ENCODE assay signal across 18 cellular contexts in genomic region chr5:159252195-159252594, GRCh38. TPM values are rescaled to one million over a fixed set of nuclear protein-coding genes. Genes with fewer than 3 reads are reported as not detected.
DNase-seq lines count a peak whose midpoint lies in the region; ATAC-seq and TF ChIP-seq lines count a peak whose summit lies in the region.
"Had no signal": no experiment of that assay in that cellular context is flagged by ENCODE, and none has a peak within 500 bp of the region (broad histone marks: within the 10 kb centered on the region; RNA-seq: fewer than 3 reads in every experiment).

No MANE protein-coding gene starts in this region.

- H3K9me3 Mint-ChIP-seq in activated CD4-positive, alpha-beta T cell treated with anti-CD3 and anti-CD28 coated beads for 36 hours (ENCODE audit: low read depth): no peaks in the 10 kb centered on the region
- H3K9me3 Mint-ChIP-seq in WTC11: no peaks in the 10 kb centered on the region
- no peaks in the 10 kb centered on the region for H3K9me3 Mint-ChIP-seq in natural killer cell
- H3K9me3 Mint-ChIP-seq: CD8-positive, alpha-beta memory T cell; HFFc6 had no signal

- H3K27ac ChIP-seq in foreskin keratinocyte: no peak overlapping the region
- H3K27ac ChIP-seq: 22Rv1, BLaER1 had no signal

- no peaks in the 10 kb centered on the region for H3K27me3 Mint-ChIP-seq in activated CD4-positive, alpha-beta T cell treated with anti-CD3 and anti-CD28 coated beads for 36 hours
- H3K27me3 Mint-ChIP-seq in WTC11 (ENCODE audit: low read depth): peaks cover 57% of the 10 kb centered on the region
- H3K27me3 Mint-ChIP-seq in natural killer cell (ENCODE audit: low read depth in 2 of 2): peaks cover 48 to 52% of the 10 kb centered on the region in 2 donors

- CTCF ChIA-PET in activated CD4-positive, alpha-beta T cell treated with anti-CD3 and anti-CD28 coated beads for 36 hours (lab: Charles Lee): interaction anchor here (1.1 to 1.3 kb wide), 2 partner anchors 9 to 95 kb away, joined by 3 to 5 read pairs; no protein-coding TSS in a partner anchor
- CTCF ChIA-PET in WTC11 (lab: Charles Lee): no interaction called here

- no peak overlapping the region for H3K4me3 Mint-ChIP-seq in activated CD4-positive, alpha-beta T cell treated with anti-CD3 and anti-CD28 coated beads for 36 hours
- H3K4me3 Mint-ChIP-seq in WTC11 (no peak overlapping the region), natural killer cell (no peak overlapping the region)
- H3K4me3 Mint-ChIP-seq: CD8-positive, alpha-beta memory T cell; HFFc6 had no signal

- peak; percentile 19 for ATAC-seq in activated CD4-positive, alpha-beta T cell treated with anti-CD3 and anti-CD28 coated beads for 36 hours
- ATAC-seq in WTC11 (peak; percentile 72), foreskin keratinocyte (peak; percentile 78), natural killer cell (no peak)
- ATAC-seq: GM12878, HepG2 had no signal

- intact Hi-C loops in activated CD4-positive, alpha-beta T cell treated with anti-CD3 and anti-CD28 coated beads for 36 hours (cut with DNase I, micrococcal nuclease): no loop called here
- intact Hi-C loops in natural killer cell (cut with micrococcal nuclease): no loop called here

- no peaks in the 10 kb centered on the region for H3K36me3 Mint-ChIP-seq in activated CD4-positive, alpha-beta T cell treated with anti-CD3 and anti-CD28 coated beads for 36 hours (ENCODE audit: low read depth)
- no peaks in the 10 kb centered on the region for H3K36me3 Mint-ChIP-seq in WTC11
- H3K36me3 Mint-ChIP-seq in natural killer cell: peaks cover 9% of the 10 kb centered on the region
- H3K36me3 Mint-ChIP-seq: CD8-positive, alpha-beta memory T cell had no signal

- POLR2A ChIA-PET in activated CD4-positive, alpha-beta T cell treated with anti-CD3 and anti-CD28 coated beads for 36 hours (lab: Charles Lee): interaction anchor here (1.0 kb wide), 1 partner anchor 65 kb away, joined by 4 read pairs; no protein-coding TSS in a partner anchor
- POLR2A ChIA-PET in WTC11 (lab: Charles Lee): no interaction called here

- TF ChIP-seq CTCF in WTC11 (IDR thresholded peaks at IDR 0.05) (no peak), foreskin keratinocyte (conservative IDR thresholded peaks at IDR 0.05) (no peak), natural killer cell (IDR thresholded peaks at IDR 0.05) (no peak)

- H3K4me1 Mint-ChIP-seq in activated CD4-positive, alpha-beta T cell treated with anti-CD3 and anti-CD28 coated beads for 36 hours: peaks cover 2% of the 10 kb centered on the region
- H3K4me1 Mint-ChIP-seq in WTC11 (no peaks in the 10 kb centered on the region), natural killer cell (no peaks in the 10 kb centered on the region)
- H3K4me1 Mint-ChIP-seq: CD8-positive, alpha-beta memory T cell had no signal

- H3K27me3 ChIP-seq in foreskin keratinocyte: no peaks in the 10 kb centered on the region
- H3K27me3 ChIP-seq: BLaER1 had no signal

- no peaks in the 10 kb centered on the region for H3K4me1 ChIP-seq in foreskin keratinocyte
- H3K4me1 ChIP-seq: BLaER1, Caco-2, HAP-1 had no signal

- DNase-seq in activated CD4-positive, alpha-beta T cell treated with anti-CD3 and anti-CD28 coated beads for 36 hours: no peak
- DNase-seq in activated CD4-positive, alpha-beta T cell treated with anti-CD3 and anti-CD28 coated beads, Interleukin-2, amount 50 U/mL, for 1 hour: no peak
- DNase-seq in WTC11 (ENCODE audit: low spot score) (no peak), foreskin keratinocyte (peak in 1 of 2 donors; percentile 13), natural killer cell (no peak), H4 (ENCODE audit: low spot score) (no peak)
- DNase-seq in central memory CD4-positive, alpha-beta T cell: no peak
- DNase-seq: AML-193; Caco-2; CD8-positive, alpha-beta memory T cell; GOT3; HFFc6; KBM-7 had no signal

- no peak overlapping the region for H3K27ac Mint-ChIP-seq in activated CD4-positive, alpha-beta T cell treated with anti-CD3 and anti-CD28 coated beads for 36 hours
- H3K27ac Mint-ChIP-seq in WTC11 (no peak overlapping the region), natural killer cell (no peak overlapping the region)
- H3K27ac Mint-ChIP-seq: CD8-positive, alpha-beta memory T cell; HFFc6 had no signal

TF ChIP-seq in WTC11, 78 proteins besides CTCF, POLR2A, EP300 and RAD21:
- no peak for TF ChIP-seq ELF4 (CRISPR knock-in tag; IDR thresholded peaks at IDR 0.05; ENCODE audit: low read depth)
- TF ChIP-seq RELA (CRISPR knock-in tag; IDR thresholded peaks at IDR 0.05; ENCODE audit: borderline replicate concordance): no peak
- TF ChIP-seq HMGXB4 (CRISPR knock-in tag; IDR thresholded peaks at IDR 0.05): no peak
- TF ChIP-seq, protein P1, sequence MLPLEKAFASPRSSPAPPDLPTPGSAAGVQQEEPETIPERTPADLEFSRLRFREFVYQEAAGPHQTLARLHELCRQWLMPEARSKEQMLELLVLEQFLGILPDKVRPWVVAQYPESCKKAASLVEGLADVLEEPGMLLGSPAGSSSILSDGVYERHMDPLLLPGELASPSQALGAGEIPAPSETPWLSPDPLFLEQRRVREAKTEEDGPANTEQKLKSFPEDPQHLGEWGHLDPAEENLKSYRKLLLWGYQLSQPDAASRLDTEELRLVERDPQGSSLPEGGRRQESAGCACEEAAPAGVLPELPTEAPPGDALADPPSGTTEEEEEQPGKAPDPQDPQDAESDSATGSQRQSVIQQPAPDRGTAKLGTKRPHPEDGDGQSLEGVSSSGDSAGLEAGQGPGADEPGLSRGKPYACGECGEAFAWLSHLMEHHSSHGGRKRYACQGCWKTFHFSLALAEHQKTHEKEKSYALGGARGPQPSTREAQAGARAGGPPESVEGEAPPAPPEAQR (CRISPR knock-in tag; IDR thresholded peaks at IDR 0.05): no peak
- TF ChIP-seq IRF2 (CRISPR knock-in tag; IDR thresholded peaks at IDR 0.05; ENCODE audit: borderline replicate concordance, low read depth): no peak
- TF ChIP-seq MYBL2 (CRISPR knock-in tag; IDR thresholded peaks at IDR 0.05): no peak
- no peak for TF ChIP-seq ZNF219 (CRISPR knock-in tag; IDR thresholded peaks at IDR 0.05; ENCODE audit: borderline replicate concordance)
- TF ChIP-seq USF2 (CRISPR knock-in tag; IDR thresholded peaks at IDR 0.05): peak; percentile 47; the same call in 1 of the 2 replicates
TF ChIP-seq in WTC11: peak in this region for 1.

RNA-seq across cellular contexts. Expression of gene UBLCP1, which starts 10.9 kb away (rescaled TPM):
- 10 to 100 TPM; 26.0 to 31.0 TPM for total RNA-seq in activated CD4-positive, alpha-beta T cell treated with anti-CD3 and anti-CD28 coated beads for 36 hours
- total RNA-seq in WTC11 (2021) (31.0 to 32.2 TPM (median 31.0 TPM) in 3 replicates), foreskin keratinocyte (34.0 and 36.7 TPM in 2 replicates), natural killer cell (10 to 100 TPM; 30.0 to 37.9 (median 32.1) TPM)
- 29.0 and 30.5 TPM in 2 replicates for polyA plus RNA-seq in foreskin keratinocyte
- 38.6 and 44.4 TPM in 2 replicates for total RNA-seq in H4 (2014; rRNA removed; shearing (Covaris generic))

RNA-seq across cellular contexts. Expression of gene RNF145, which starts 42.8 kb away (rescaled TPM):
- 10 to 100 TPM; 81.9 to 87.5 TPM for total RNA-seq in activated CD4-positive, alpha-beta T cell treated with anti-CD3 and anti-CD28 coated beads for 36 hours
- total RNA-seq in WTC11 (2021) (74.9 to 76.8 TPM (median 75.7 TPM) in 3 replicates), foreskin keratinocyte (56.2 and 58.3 TPM in 2 replicates), natural killer cell (10 to 100 TPM; 29.8 to 40.4 (median 38.4) TPM)
- polyA plus RNA-seq in foreskin keratinocyte: 43.3 and 50.1 TPM in 2 replicates
- total RNA-seq in H4 (2014; rRNA removed; shearing (Covaris generic)): 18.3 and 37.2 TPM in 2 replicates

Comparison
In these comparisons a context has a peak if more than half of its experiments do, and no peak if none do; other contexts are left out.
1. ATAC-seq: peak in activated CD4-positive, alpha-beta T cell treated with anti-CD3 and anti-CD28 coated beads for 36 hours (single experiment), WTC11 (single experiment) and foreskin keratinocyte (single experiment); none in natural killer cell (0 of 3).